ENCODE assay signal across 12 cellular contexts in genomic region chr17:56918916-56919315, GRCh38. TPM values are rescaled to one million over a fixed set of nuclear protein-coding genes. Genes with fewer than 3 reads are reported as not detected.
A peak's percentile ranks its signal among the peaks of the same experiment; 100 is the strongest.
DNase-seq lines count a peak whose midpoint lies in the region; ATAC-seq and TF ChIP-seq lines count a peak whose summit lies in the region.
"Had no signal": no experiment of that assay in that cellular context is flagged by ENCODE, and none has a peak within 500 bp of the region (broad histone marks: within the 10 kb centered on the region; RNA-seq: fewer than 3 reads in every experiment).

No MANE protein-coding gene starts in this region.

- ATAC-seq in activated CD8-positive, alpha-beta T cell treated with anti-CD3 and anti-CD28 coated beads for 36 hours, result peak; percentile 7
- no peak for ATAC-seq in activated CD8-positive, alpha-beta T cell treated with anti-CD3 and anti-CD28 coated beads, Interleukin-2, amount 10 ng/mL, durations not matched to agents 7 days and 5 days
- ATAC-seq in HG03457 (IDR thresholded peaks at IDR 0.05; ENCODE audit: unreplicated experiment), result no peak

- no peaks in the 10 kb centered on the region for H3K27me3 Mint-ChIP-seq in activated CD8-positive, alpha-beta T cell treated with anti-CD3 and anti-CD28 coated beads for 36 hours
- peaks cover 5% of the 10 kb centered on the region for H3K27me3 Mint-ChIP-seq in activated CD8-positive, alpha-beta T cell treated with anti-CD3 and anti-CD28 coated beads, Interleukin-2, amount 10 ng/mL, durations not matched to agents 7 days and 5 days (ENCODE audit: low read depth)
- no peaks in the 10 kb centered on the region for H3K27me3 Mint-ChIP-seq in stimulated activated naive CD8-positive, alpha-beta T cell treated with anti-CD3 and anti-CD28 coated beads, Interleukin-15, Interleukin-2, amounts not matched to agents 100 ng/mL and 50 ng/mL, for 24 hours

- WGBS in esophagus squamous epithelium, 2 donors, result 39 to 50% methylated on average over 3 of the region's 3 CpGs
- WGBS in smooth muscle cell (ENCODE audit: low lambda C conversion rate), result 88% methylated on average over 3 of the region's 3 CpGs

- no peaks in the 10 kb centered on the region for H3F3A ChIP-seq in smooth muscle cell (ENCODE audit: low read depth)

- H3K36me3 Mint-ChIP-seq in activated CD8-positive, alpha-beta T cell treated with anti-CD3 and anti-CD28 coated beads for 36 hours (ENCODE audit: low read depth), result peaks cover 9% of the 10 kb centered on the region
- peaks cover 25% of the 10 kb centered on the region for H3K36me3 Mint-ChIP-seq in activated CD8-positive, alpha-beta T cell treated with anti-CD3 and anti-CD28 coated beads, Interleukin-2, amount 10 ng/mL, durations not matched to agents 7 days and 5 days (ENCODE audit: low read depth)
- peaks cover 4% of the 10 kb centered on the region for H3K36me3 Mint-ChIP-seq in stimulated activated naive CD8-positive, alpha-beta T cell treated with anti-CD3 and anti-CD28 coated beads, Interleukin-15, Interleukin-2, amounts not matched to agents 100 ng/mL and 50 ng/mL, for 24 hours (ENCODE audit: low read depth)

- H3K27ac Mint-ChIP-seq in activated CD8-positive, alpha-beta T cell treated with anti-CD3 and anti-CD28 coated beads for 36 hours, result peak overlapping the region; percentile 20
- no peak overlapping the region for H3K27ac Mint-ChIP-seq in activated CD8-positive, alpha-beta T cell treated with anti-CD3 and anti-CD28 coated beads, Interleukin-2, amount 10 ng/mL, durations not matched to agents 7 days and 5 days
- H3K27ac Mint-ChIP-seq in stimulated activated naive CD8-positive, alpha-beta T cell treated with anti-CD3 and anti-CD28 coated beads, Interleukin-15, Interleukin-2, amounts not matched to agents 100 ng/mL and 50 ng/mL, for 24 hours, result peak overlapping the region; percentile 42

- H3K9me3 Mint-ChIP-seq in activated CD8-positive, alpha-beta T cell treated with anti-CD3 and anti-CD28 coated beads for 36 hours, result peaks cover 9% of the 10 kb centered on the region
- H3K9me3 Mint-ChIP-seq in activated CD8-positive, alpha-beta T cell treated with anti-CD3 and anti-CD28 coated beads, Interleukin-2, amount 10 ng/mL, durations not matched to agents 7 days and 5 days (ENCODE audit: insufficient read depth), result peaks cover 14% of the 10 kb centered on the region
- peaks cover 22% of the 10 kb centered on the region for H3K9me3 Mint-ChIP-seq in stimulated activated naive CD8-positive, alpha-beta T cell treated with anti-CD3 and anti-CD28 coated beads, Interleukin-15, Interleukin-2, amounts not matched to agents 100 ng/mL and 50 ng/mL, for 24 hours

- H3K27me3 ChIP-seq in esophagus squamous epithelium (no peaks in the 10 kb centered on the region), smooth muscle cell (ENCODE audit: low read depth) (no peaks in the 10 kb centered on the region)
- H3K27me3 ChIP-seq: adrenal gland, heart left ventricle, tibial nerve had no signal

- CTCF ChIA-PET in activated CD8-positive, alpha-beta T cell treated with anti-CD3 and anti-CD28 coated beads for 36 hours (lab: Charles Lee), result interaction anchor here (1.3 kb wide), 1 partner anchor 21 kb away, joined by 4 read pairs; no protein-coding TSS in a partner anchor
- CTCF ChIA-PET in activated CD8-positive, alpha-beta T cell treated with anti-CD3 and anti-CD28 coated beads, Interleukin-2, amount 10 ng/mL, durations not matched to agents 7 days and 5 days (lab: Charles Lee), result no interaction called here

- H2AFZ ChIP-seq in smooth muscle cell (ENCODE audit: low read depth), result no peak overlapping the region

- intact Hi-C loops in activated CD8-positive, alpha-beta T cell treated with anti-CD3 and anti-CD28 coated beads for 36 hours (cut with micrococcal nuclease), result no loop called here
- intact Hi-C loops in esophagus squamous epithelium (cut with DNase I), result no loop called here

- H4K20me1 ChIP-seq in smooth muscle cell (ENCODE audit: low read depth), result no peaks in the 10 kb centered on the region

- TF ChIP-seq CTCF in activated CD8-positive, alpha-beta T cell treated with anti-CD3 and anti-CD28 coated beads for 36 hours (IDR thresholded peaks at IDR 0.05), result no peak
- TF ChIP-seq CTCF in esophagus squamous epithelium (IDR thresholded peaks at IDR 0.05) (peak in 1 of 6 experiments; percentile 9), smooth muscle cell (IDR thresholded peaks at IDR 0.05; ENCODE audit: borderline replicate concordance, insufficient read depth, poor library complexity, severe bottlenecking) (no peak)

- no peak overlapping the region for H3K4me3 Mint-ChIP-seq in activated CD8-positive, alpha-beta T cell treated with anti-CD3 and anti-CD28 coated beads for 36 hours
- H3K4me3 Mint-ChIP-seq in activated CD8-positive, alpha-beta T cell treated with anti-CD3 and anti-CD28 coated beads, Interleukin-2, amount 10 ng/mL, durations not matched to agents 7 days and 5 days, result no peak overlapping the region
- H3K4me3 Mint-ChIP-seq in stimulated activated naive CD8-positive, alpha-beta T cell treated with anti-CD3 and anti-CD28 coated beads, Interleukin-15, Interleukin-2, amounts not matched to agents 100 ng/mL and 50 ng/mL, for 24 hours, result no peak overlapping the region

- no peaks in the 10 kb centered on the region for H3K79me2 ChIP-seq in smooth muscle cell (ENCODE audit: low read depth)

- H3K4me1 ChIP-seq in esophagus squamous epithelium, result peaks cover 18 to 28% (median 18%) of the 10 kb centered on the region in 3 donors
- peaks cover 4% of the 10 kb centered on the region for H3K4me1 ChIP-seq in smooth muscle cell (ENCODE audit: low read depth)

- H3K9ac ChIP-seq in smooth muscle cell (ENCODE audit: low read depth), result no peak overlapping the region

- H3K36me3 ChIP-seq in esophagus squamous epithelium (no peaks in the 10 kb centered on the region), smooth muscle cell (ENCODE audit: low read depth) (no peaks in the 10 kb centered on the region)
- H3K36me3 ChIP-seq: adrenal gland, heart left ventricle, left ventricle myocardium inferior, tibial nerve had no signal

- H3K27ac ChIP-seq in esophagus squamous epithelium (peak overlapping the region in 3 of 4 donors; percentile 16 to 51 (median 51)), smooth muscle cell (ENCODE audit: low read depth) (no peak overlapping the region)
- H3K27ac ChIP-seq: left ventricle myocardium inferior, tibial nerve had no signal

- no peak for DNase-seq in activated CD8-positive, alpha-beta T cell treated with anti-CD3 and anti-CD28 coated beads for 36 hours
- DNase-seq in activated CD8-positive, alpha-beta T cell treated with anti-CD3 and anti-CD28 coated beads, Interleukin-2, amount 10 ng/mL, durations not matched to agents 7 days and 5 days, result no peak
- DNase-seq in RKO (ENCODE audit: low spot score) (peak; percentile 51), esophagus squamous epithelium (lab: John Stamatoyannopoulos, UW) (no peak), smooth muscle cell (lab: John Stamatoyannopoulos, UW; ENCODE audit: unreplicated experiment) (no peak)
- no peak for DNase-seq in effector CD4-positive, alpha-beta T cell
- DNase-seq: adrenal gland, heart left ventricle, left ventricle myocardium inferior had no signal

- POLR2A ChIA-PET in activated CD8-positive, alpha-beta T cell treated with anti-CD3 and anti-CD28 coated beads for 36 hours (lab: Charles Lee), result no interaction called here
- POLR2A ChIA-PET in activated CD8-positive, alpha-beta T cell treated with anti-CD3 and anti-CD28 coated beads, Interleukin-2, amount 10 ng/mL, durations not matched to agents 7 days and 5 days (lab: Charles Lee), result no interaction called here

- no peaks in the 10 kb centered on the region for H3K9me3 ChIP-seq in esophagus squamous epithelium
- H3K9me3 ChIP-seq in smooth muscle cell (replicated peaks; ENCODE audit: low read depth), result no peaks in the 10 kb centered on the region
- H3K9me3 ChIP-seq: adrenal gland, left ventricle myocardium inferior, tibial nerve had no signal

- H3K4me3 ChIP-seq in esophagus squamous epithelium (no peak overlapping the region), smooth muscle cell (no peak overlapping the region)
- H3K4me3 ChIP-seq: adrenal gland, heart left ventricle, left ventricle myocardium inferior, tibial nerve had no signal

- no peak overlapping the region for H3K4me2 ChIP-seq in smooth muscle cell

- H3K4me1 Mint-ChIP-seq in activated CD8-positive, alpha-beta T cell treated with anti-CD3 and anti-CD28 coated beads for 36 hours (ENCODE audit: low read depth), result peaks cover 35% of the 10 kb centered on the region
- H3K4me1 Mint-ChIP-seq in activated CD8-positive, alpha-beta T cell treated with anti-CD3 and anti-CD28 coated beads, Interleukin-2, amount 10 ng/mL, durations not matched to agents 7 days and 5 days (ENCODE audit: low read depth), result peaks cover 24% of the 10 kb centered on the region
- H3K4me1 Mint-ChIP-seq in stimulated activated naive CD8-positive, alpha-beta T cell treated with anti-CD3 and anti-CD28 coated beads, Interleukin-15, Interleukin-2, amounts not matched to agents 100 ng/mL and 50 ng/mL, for 24 hours (ENCODE audit: low read depth), result peaks cover 51% of the 10 kb centered on the region

- no peak for TF ChIP-seq POLR2A in esophagus squamous epithelium (IDR thresholded peaks at IDR 0.05)

RNA-seq across cellular contexts. Expression of gene TRIM25, which starts 5.1 kb away (rescaled TPM):
- total RNA-seq in activated CD8-positive, alpha-beta T cell treated with anti-CD3 and anti-CD28 coated beads for 36 hours, result 10 to 100 TPM; 94.2 to 95.6 TPM
- 100 to 1,000 TPM; 131 to 142 TPM for total RNA-seq in activated CD8-positive, alpha-beta T cell treated with anti-CD3 and anti-CD28 coated beads, Interleukin-2, amount 10 ng/mL, durations not matched to agents 7 days and 5 days
- total RNA-seq in esophagus squamous epithelium (10 to 100 TPM; 25.4 to 38.6 (median 34.6) TPM), smooth muscle cell (7.1 and 14.0 TPM in 2 replicates)
- polyA plus RNA-seq in smooth muscle cell, result 2.6 and 4.2 TPM in 2 replicates

RNA-seq across cellular contexts. Expression of gene COIL, which starts 41.9 kb away (rescaled TPM):
- total RNA-seq in activated CD8-positive, alpha-beta T cell treated with anti-CD3 and anti-CD28 coated beads for 36 hours, result 10 to 100 TPM; 19.5 to 20.8 TPM
- 10 to 100 TPM; 17.6 to 17.8 TPM for total RNA-seq in activated CD8-positive, alpha-beta T cell treated with anti-CD3 and anti-CD28 coated beads, Interleukin-2, amount 10 ng/mL, durations not matched to agents 7 days and 5 days
- total RNA-seq in esophagus squamous epithelium, result 10 to 100 TPM; 10.8 to 13.2 (median 11.4) TPM
- total RNA-seq in smooth muscle cell, result 29.2 and 30.3 TPM in 2 replicates
- 15.5 and 20.3 TPM in 2 replicates for polyA plus RNA-seq in smooth muscle cell

RNA-seq across cellular contexts. Expression of gene SCPEP1, which starts 59.0 kb away (rescaled TPM):
- 10 to 100 TPM; 16.0 to 17.8 TPM for total RNA-seq in activated CD8-positive, alpha-beta T cell treated with anti-CD3 and anti-CD28 coated beads for 36 hours
- 10 to 100 TPM; 13.4 to 13.7 TPM for total RNA-seq in activated CD8-positive, alpha-beta T cell treated with anti-CD3 and anti-CD28 coated beads, Interleukin-2, amount 10 ng/mL, durations not matched to agents 7 days and 5 days
- total RNA-seq in esophagus squamous epithelium (100 to 1,000 TPM in 1 of 4 donors, 10 to 100 TPM in 3; 53.0 to 129 (median 61.5) TPM), smooth muscle cell (32.0 and 48.5 TPM in 2 replicates)
- polyA plus RNA-seq in smooth muscle cell, result 37.0 and 42.8 TPM in 2 replicates
